In genomic region chr1:185249563-185249962, GRCh38 we compare ENCODE assay signal across 25 cellular contexts.
A peak's percentile ranks its signal among the peaks of the same experiment; 100 is the strongest.
DNase-seq lines count a peak whose midpoint lies in the region; ATAC-seq, FAIRE-seq and TF ChIP-seq lines count a peak whose summit lies in the region.
"Had no signal": no experiment of that assay in that cellular context is flagged by ENCODE, and none has a peak within 500 bp of the region (broad histone marks: within the 10 kb centered on the region; RNA-seq: fewer than 3 reads in every experiment).

No MANE protein-coding gene starts in this region.

- H2BK120ac ChIP-seq in H1 (replicated peaks; ENCODE audit: low read depth, low read length): no peak overlapping the region

- H3K27ac ChIP-seq in HUES64 (ENCODE audit: low read depth, low read length): peak overlapping the region; percentile 70; the same call in 1 of the 2 replicates
- no peak overlapping the region for H3K27ac ChIP-seq in H1 (ENCODE audit: low read depth, low read length)
- H3K27ac ChIP-seq in left lung: no peak overlapping the region
- no peak overlapping the region for H3K27ac ChIP-seq in upper lobe of left lung
- H3K27ac ChIP-seq: gastroesophageal sphincter, prostate gland, RWPE1, tibial artery had no signal

- peak; percentile 43 for DNase-seq in CMK (ENCODE audit: low read depth)
- DNase-seq in H1 (ENCODE audit: low read depth in 1 of 2, low spot score in 2 of 2): no peak
- DNase-seq in left lung: no peak
- DNase-seq in stimulated activated CD4-positive, alpha-beta T cell treated with anti-CD3 and anti-CD28 coated beads, Interleukin-1b, Interleukin-23, amount 100 ng/mL, for 48 hours: no peak
- DNase-seq in SHP77 (lab: John Stamatoyannopoulos, UW): no peak
- DNase-seq in upper lobe of left lung: no peak
- DNase-seq: activated CD4-positive, alpha-beta T cell treated with anti-CD3 and anti-CD28 coated beads for 36 hours; activated CD8-positive, alpha-beta T cell treated with anti-CD3 and anti-CD28 coated beads for 36 hours; activated naive CD4-positive, alpha-beta T cell treated with anti-CD3 and anti-CD28 coated beads, Interleukin-2, amount 50 U/mL, for 16 hours; DMS79 treated with DMSO at 0.1 percent for 48 hours; GF-D8; hypothalamus; islet precursor cell; KG1; NCI-H1092 treated with DMSO at 0.1 percent for 48 hours; NCI-H187 treated with DMSO at 0.1 percent for 48 hours; NCI-H2171; SK-N-SH; stimulated activated CD4-positive, alpha-beta T cell treated with anti-CD3 and anti-CD28 coated beads, Interleukin-4, amount 100 ng/mL, for 4 hours; tibial artery had no signal

- ATAC-seq in left lung (peak; percentile 24), upper lobe of left lung (ENCODE audit: low FRiP score in 2 of 2) (no peak)
- ATAC-seq: activated CD4-positive, alpha-beta T cell treated with anti-CD3 and anti-CD28 coated beads for 36 hours; activated CD8-positive, alpha-beta T cell treated with anti-CD3 and anti-CD28 coated beads for 36 hours; activated T-helper 17 cell treated with anti-CD3 and anti-CD28 coated beads, Interleukin-2, amount 50 U/mL, for 72 hours; gastroesophageal sphincter had no signal

- H3K9me3 ChIP-seq in HUES64 (ENCODE audit: insufficient read depth, low read depth, low read length): no peaks in the 10 kb centered on the region
- no peaks in the 10 kb centered on the region for H3K9me3 ChIP-seq in H1 (ENCODE audit: insufficient read depth in 2 of 2, low read depth in 1 of 2, low read length in 1 of 2)
- no peaks in the 10 kb centered on the region for H3K9me3 ChIP-seq in left lung
- no peaks in the 10 kb centered on the region for H3K9me3 ChIP-seq in upper lobe of left lung
- H3K9me3 ChIP-seq: gastroesophageal sphincter, prostate gland, SK-N-SH, tibial artery had no signal

- no peak overlapping the region for H2BK15ac ChIP-seq in H1 (ENCODE audit: low read length)

- H3K9ac ChIP-seq in HUES64 (ENCODE audit: low read depth, low read length): no peak overlapping the region
- H3K9ac ChIP-seq in H1 (replicated peaks in 1 of 4; ENCODE audit: extremely low read depth in 1 of 4, low read depth in 3 of 4, low read length in 3 of 4): no peak overlapping the region
- H3K9ac ChIP-seq: SK-N-SH had no signal

- H3K18ac ChIP-seq in H1 (ENCODE audit: extremely low read depth, low read length): no peak overlapping the region

- CTCF ChIA-PET in H1 (lab: Charles Lee; ENCODE audit: partially characterized antibody): interaction anchor here (0.6 to 2.3 kb wide), 7 partner anchors 11 to 431 kb away, joined by 3 to 6 read pairs (median 3); no protein-coding TSS in a partner anchor

- peaks cover 11% of the 10 kb centered on the region; the same call in 1 of the 2 replicates for H3K4me1 ChIP-seq in HUES64 (ENCODE audit: insufficient read depth, low read length)
- H3K4me1 ChIP-seq in H1 (replicated peaks in 1 of 4; ENCODE audit: control insufficient read depth in 3 of 4, insufficient read depth in 4 of 4, low read length in 3 of 4): peaks cover 0 to 9% (median 2%) of the 10 kb centered on the region in 4 experiments; a peak in 1 of 7 replicates
- H3K4me1 ChIP-seq in left lung: no peaks in the 10 kb centered on the region
- no peaks in the 10 kb centered on the region for H3K4me1 ChIP-seq in upper lobe of left lung
- H3K4me1 ChIP-seq: gastroesophageal sphincter, prostate gland, tibial artery had no signal

- no peaks in the 10 kb centered on the region for H3K27me3 ChIP-seq in HUES64 (ENCODE audit: insufficient read depth, low read length)
- H3K27me3 ChIP-seq in H1 (replicated peaks in 1 of 4; ENCODE audit: control insufficient read depth in 3 of 4, extremely low read depth in 1 of 4, insufficient read depth in 3 of 4, low read length in 3 of 4): no peaks in the 10 kb centered on the region
- H3K27me3 ChIP-seq in left lung: no peaks in the 10 kb centered on the region
- H3K27me3 ChIP-seq in upper lobe of left lung: no peaks in the 10 kb centered on the region
- H3K27me3 ChIP-seq: gastroesophageal sphincter, tibial artery had no signal

- H3K4me3 ChIP-seq in HUES64 (ENCODE audit: low read length) (no peak overlapping the region), H1 (ENCODE audit: extremely low read depth in 1 of 4, insufficient read depth in 2 of 4, low read depth in 3 of 4, low read length in 4 of 4) (no peak overlapping the region), left lung (no peak overlapping the region), upper lobe of left lung (no peak overlapping the region)
- H3K4me3 ChIP-seq: gastroesophageal sphincter, prostate gland, tibial artery had no signal

- no peaks in the 10 kb centered on the region for H3K79me2 ChIP-seq in H1 (ENCODE audit: control insufficient read depth in 1 of 2, insufficient read depth in 2 of 2, low read length in 2 of 2)

- no peak overlapping the region for H3K4ac ChIP-seq in H1 (replicated peaks; ENCODE audit: insufficient read length, low read depth, low read length)

- POLR2A ChIA-PET in H1 (lab: Charles Lee; ENCODE audit: partially characterized antibody): interaction anchor here (1.0 kb wide), 1 partner anchor 11 kb away, joined by 3 read pairs; no protein-coding TSS in a partner anchor

- H3K36me3 ChIP-seq in HUES64 (ENCODE audit: insufficient read depth, low read length) (no peaks in the 10 kb centered on the region), H1 (ENCODE audit: control insufficient read depth in 2 of 4, insufficient read depth in 4 of 4, low read length in 3 of 4) (no peaks in the 10 kb centered on the region), left lung (no peaks in the 10 kb centered on the region), upper lobe of left lung (no peaks in the 10 kb centered on the region)
- H3K36me3 ChIP-seq: gastroesophageal sphincter, prostate gland, tibial artery had no signal

- no peak overlapping the region for H3K4me2 ChIP-seq in H1 (ENCODE audit: insufficient read depth in 1 of 2, low read depth in 2 of 2, low read length in 2 of 2)
- H3K4me2 ChIP-seq: SK-N-SH had no signal

- TF ChIP-seq CTCF in H1 (IDR thresholded peaks at IDR 0.05; ENCODE audit: control extremely low read depth in 1 of 3, insufficient read depth in 1 of 3, low read depth in 1 of 3, low read length in 3 of 3) (no peak), left lung (IDR thresholded peaks at IDR 0.05) (no peak), upper lobe of left lung (IDR thresholded peaks at IDR 0.05) (no peak)

- intact Hi-C loops in left lung (cut with DNase I): no loop called here

- no peak overlapping the region for H3K23ac ChIP-seq in H1 (ENCODE audit: insufficient read length)

- no peak overlapping the region for H2BK12ac ChIP-seq in H1 (ENCODE audit: low read depth, low read length)

- H2BK20ac ChIP-seq in H1 (ENCODE audit: low read length): no peak overlapping the region

- H4K5ac ChIP-seq in H1 (ENCODE audit: insufficient read length, low read depth, low read length): no peak overlapping the region

- WGBS in HUES64: 66% methylated on average over 2 of the region's 2 CpGs
- WGBS in H1 (ENCODE audit: extremely low coverage in 1 of 2, insufficient coverage in 1 of 2, insufficient read length in 1 of 2, insufficient replicate concordance in 2 of 2, low coverage in 1 of 2, low lambda C conversion rate in 2 of 2, missing lambda C conversion rate in 1 of 2), 2 experiments: 70% methylated on average over 2 of the region's 2 CpGs; no CpG with 5 or more reads in 1 of the 2 experiments
- WGBS in upper lobe of left lung, 2 donors: 27 to 40% methylated on average over 2 of the region's 2 CpGs

- no peak overlapping the region for H4K91ac ChIP-seq in H1 (replicated peaks; ENCODE audit: insufficient read length, low read length)

- no peak for FAIRE-seq in H1 (lab: Jason Lieb, UNC)

- H2BK5ac ChIP-seq in H1 (ENCODE audit: low read depth, low read length): peak overlapping the region; percentile 71; the same call in 1 of the 2 replicates

- H3K79me1 ChIP-seq in H1 (ENCODE audit: low read depth, low read length): no peaks in the 10 kb centered on the region

- TF ChIP-seq EP300 in H1 (IDR thresholded peaks at IDR 0.05; ENCODE audit: borderline replicate concordance in 1 of 2, low read depth in 2 of 2, low read length in 2 of 2) (no peak), upper lobe of left lung (IDR thresholded peaks at IDR 0.05) (no peak)

- TF ChIP-seq POLR2A in H1 (IDR thresholded peaks at IDR 0.05; ENCODE audit: control extremely low read depth in 1 of 2, low read depth in 2 of 2, low read length in 2 of 2) (no peak), upper lobe of left lung (IDR thresholded peaks at IDR 0.05) (no peak)

- H3K14ac ChIP-seq in H1 (ENCODE audit: insufficient read length): no peak overlapping the region

- H2AK5ac ChIP-seq in H1 (ENCODE audit: low read depth, low read length): no peak overlapping the region

- TF ChIP-seq RAD21 in H1 (IDR thresholded peaks at IDR 0.05 in 1 of 2, conservative IDR thresholded peaks at IDR 0.05 in 1 of 2; ENCODE audit: low read depth in 2 of 2, low read length in 2 of 2): no peak

- H3K23me2 ChIP-seq in H1 (ENCODE audit: low read depth, low read length): no peaks in the 10 kb centered on the region

- H4K8ac ChIP-seq in H1 (ENCODE audit: extremely low read depth, insufficient read depth, low read length): no peak overlapping the region

- no peak overlapping the region for H3K56ac ChIP-seq in H1 (replicated peaks; ENCODE audit: insufficient read length, low read depth, low read length)

- no peak overlapping the region for H2AFZ ChIP-seq in H1 (ENCODE audit: low read length)

- no peaks in the 10 kb centered on the region for H4K20me1 ChIP-seq in H1 (replicated peaks in 1 of 2; ENCODE audit: control insufficient read depth in 1 of 2, insufficient read depth in 2 of 2, low read length in 2 of 2)

TF ChIP-seq in H1, 55 proteins besides CTCF, POLR2A, EP300 and RAD21 (continues in another document):
- peak; percentile 11; the same call in 1 of the 2 replicates for TF ChIP-seq E2F6 (IDR thresholded peaks at IDR 0.05)
- no peak for TF ChIP-seq ATF2 (IDR thresholded peaks at IDR 0.05; ENCODE audit: low read length)
